In genomic region chr1:207405814-207406213, GRCh38 we compare ENCODE assay signal across 38 cellular contexts. TPM values are rescaled to one million over a fixed set of nuclear protein-coding genes. Genes with fewer than 3 reads are reported as not detected.
"Had no signal": no experiment of that assay in that cellular context is flagged by ENCODE, and none has a peak within 500 bp of the region (broad histone marks: within the 10 kb centered on the region; RNA-seq: fewer than 3 reads in every experiment).

No MANE protein-coding gene starts in this region.

- H3K9me3 Mint-ChIP-seq: effector memory CD8-positive, alpha-beta T cell; neural crest cell; stimulated activated naive B cell treated with anti-CD40 and anti-IgM and Interleukin-4, amounts not matched to agents 10 μg/mL and 1 μg/mL and 100 μg/mL, for 72 hours had no signal

- H2AFZ ChIP-seq: hepatocyte had no signal

- H3K4me1 Mint-ChIP-seq: neural crest cell had no signal

- H3K4me2 ChIP-seq: hepatocyte had no signal

- H3K4me1 ChIP-seq: gastroesophageal sphincter, psoas muscle, stomach, thyroid gland, upper lobe of left lung, vagina had no signal

- H3K27ac Mint-ChIP-seq: activated CD4-positive, alpha-beta memory T cell treated with anti-CD3 and anti-CD28 coated beads for 36 hours; activated CD4-positive, alpha-beta T cell treated with anti-CD3 and anti-CD28 coated beads, Interleukin-2, amount 10 ng/mL, durations not matched to agents 24 days and 14 days; activated T-cell treated with anti-CD3 and anti-CD28 coated beads, Interleukin-2, amount 50 U/mL, for 24 hours; effector memory CD8-positive, alpha-beta T cell; mesothelial cell of epicardium; naive thymus-derived CD4-positive, alpha-beta T cell; stimulated activated naive B cell treated with anti-CD40 and anti-IgM and Interleukin-4, amounts not matched to agents 10 μg/mL and 1 μg/mL and 100 μg/mL, for 72 hours; T-helper 1 cell treated with Interleukin-12 subunit alpha and Interleukin-12 subunit beta and Interleukin-4 antibody, amounts not matched to agents 30 μg/mL and 1 μg/mL, for 36 hours had no signal

- H3K79me2 ChIP-seq: hepatocyte had no signal

- H3K4me3 ChIP-seq: gastroesophageal sphincter, hepatocyte, pancreas, psoas muscle, stomach, thyroid gland, upper lobe of left lung, vagina had no signal

- H3K27ac ChIP-seq: brain microvascular endothelial cell, gastroesophageal sphincter, hepatocyte, pancreas, psoas muscle, stomach, thyroid gland, upper lobe of left lung, vagina, VCaP had no signal

- ATAC-seq: gastroesophageal sphincter; left ventricle myocardium superior; naive thymus-derived CD4-positive, alpha-beta T cell had no signal

- DNase-seq: activated CD4-positive, alpha-beta memory T cell treated with anti-CD3 and anti-CD28 coated beads for 36 hours; activated CD4-positive, alpha-beta T cell treated with anti-CD3 and anti-CD28 coated beads, Interleukin-2, amount 10 ng/mL, durations not matched to agents 24 days and 14 days; activated CD8-positive, alpha-beta memory T cell treated with anti-CD3 and anti-CD28 coated beads, Interleukin-2, amount 50 U/mL, for 48 hours; activated gamma-delta T cell treated with Interleukin-2 at 50 U/mL for 16 hours; activated naive CD4-positive, alpha-beta T cell treated with anti-CD3 and anti-CD28 coated beads, Interleukin-2, amount 50 U/mL, for 16 hours; activated T-cell treated with anti-CD3 and anti-CD28 coated beads, Interleukin-2, amount 50 U/mL, for 24 hours; amniotic stem cell; brain microvascular endothelial cell; caudate nucleus; cortex of kidney; effector memory CD8-positive, alpha-beta T cell; left cardiac atrium; left ventricle myocardium superior; naive thymus-derived CD4-positive, alpha-beta T cell; nucleus accumbens; pancreas; psoas muscle; stimulated activated CD4-positive, alpha-beta T cell treated with anti-CD3 and anti-CD28 coated beads, Interleukin-15, amount 100 ng/mL, for 24 hours; stimulated activated CD4-positive, alpha-beta T cell treated with anti-CD3 and anti-CD28 coated beads, Interleukin-2, amount 100 ng/mL, for 24 hours; stimulated activated naive B cell treated with anti-CD40 and anti-IgM and Interleukin-4, amounts not matched to agents 10 μg/mL and 1 μg/mL and 100 μg/mL, for 72 hours; stomach; T-helper 9 cell; thyroid gland; upper lobe of left lung had no signal

- H3K4me3 Mint-ChIP-seq: activated CD4-positive, alpha-beta memory T cell treated with anti-CD3 and anti-CD28 coated beads for 36 hours; activated CD4-positive, alpha-beta T cell treated with anti-CD3 and anti-CD28 coated beads, Interleukin-2, amount 10 ng/mL, durations not matched to agents 24 days and 14 days; activated T-cell treated with anti-CD3 and anti-CD28 coated beads, Interleukin-2, amount 50 U/mL, for 24 hours; effector memory CD8-positive, alpha-beta T cell; mesothelial cell of epicardium; naive thymus-derived CD4-positive, alpha-beta T cell; neural crest cell; stimulated activated naive B cell treated with anti-CD40 and anti-IgM and Interleukin-4, amounts not matched to agents 10 μg/mL and 1 μg/mL and 100 μg/mL, for 72 hours; T-helper 1 cell treated with Interleukin-12 subunit alpha and Interleukin-12 subunit beta and Interleukin-4 antibody, amounts not matched to agents 30 μg/mL and 1 μg/mL, for 36 hours had no signal

- H3K36me3 ChIP-seq: brain microvascular endothelial cell, gastroesophageal sphincter, pancreas, stomach, thyroid gland, upper lobe of left lung, vagina had no signal

- H3K36me3 Mint-ChIP-seq: activated CD4-positive, alpha-beta memory T cell treated with anti-CD3 and anti-CD28 coated beads for 36 hours; mesothelial cell of epicardium had no signal

- H3K9me3 ChIP-seq: gastroesophageal sphincter, pancreas, psoas muscle, stomach, thyroid gland, upper lobe of left lung, vagina had no signal

- FAIRE-seq: astrocyte, endothelial cell of umbilical vein, keratinocyte, pancreas had no signal

- H3K27me3 ChIP-seq: brain microvascular endothelial cell, gastroesophageal sphincter, hepatocyte, pancreas, stomach, thyroid gland, upper lobe of left lung, vagina had no signal

- H3K27me3 Mint-ChIP-seq: activated CD4-positive, alpha-beta T cell treated with anti-CD3 and anti-CD28 coated beads, Interleukin-2, amount 10 ng/mL, durations not matched to agents 24 days and 14 days; stimulated activated naive B cell treated with anti-CD40 and anti-IgM and Interleukin-4, amounts not matched to agents 10 μg/mL and 1 μg/mL and 100 μg/mL, for 72 hours had no signal

RNA-seq across cellular contexts. Expression of gene CR2, which starts 48.3 kb away (rescaled TPM):
- total RNA-seq: activated CD4-positive, alpha-beta T cell treated with anti-CD3 and anti-CD28 coated beads, Interleukin-2, amount 10 ng/mL, durations not matched to agents 24 days and 14 days; chondrocyte; endothelial cell of umbilical vein; fibroblast of lung; fibroblast of villous mesenchyme; left cardiac atrium; left ventricle myocardium superior; lung microvascular endothelial cell; mesothelial cell of epicardium; neural crest cell; vagina had no signal
- polyA plus RNA-seq: endothelial cell of umbilical vein, fibroblast of lung, hepatocyte, keratinocyte had no signal
